1 cellular context compared by ENCODE assay signal in genomic region chr2:68901199-68901515, GRCh38.
TF ChIP-seq lines count a peak whose summit lies in the region.

No MANE protein-coding gene starts in this region.

TF ChIP-seq in GM23338, 12 proteins besides CTCF, POLR2A, EP300 and RAD21 (continued from another document):
- TF ChIP-seq, protein P1, sequence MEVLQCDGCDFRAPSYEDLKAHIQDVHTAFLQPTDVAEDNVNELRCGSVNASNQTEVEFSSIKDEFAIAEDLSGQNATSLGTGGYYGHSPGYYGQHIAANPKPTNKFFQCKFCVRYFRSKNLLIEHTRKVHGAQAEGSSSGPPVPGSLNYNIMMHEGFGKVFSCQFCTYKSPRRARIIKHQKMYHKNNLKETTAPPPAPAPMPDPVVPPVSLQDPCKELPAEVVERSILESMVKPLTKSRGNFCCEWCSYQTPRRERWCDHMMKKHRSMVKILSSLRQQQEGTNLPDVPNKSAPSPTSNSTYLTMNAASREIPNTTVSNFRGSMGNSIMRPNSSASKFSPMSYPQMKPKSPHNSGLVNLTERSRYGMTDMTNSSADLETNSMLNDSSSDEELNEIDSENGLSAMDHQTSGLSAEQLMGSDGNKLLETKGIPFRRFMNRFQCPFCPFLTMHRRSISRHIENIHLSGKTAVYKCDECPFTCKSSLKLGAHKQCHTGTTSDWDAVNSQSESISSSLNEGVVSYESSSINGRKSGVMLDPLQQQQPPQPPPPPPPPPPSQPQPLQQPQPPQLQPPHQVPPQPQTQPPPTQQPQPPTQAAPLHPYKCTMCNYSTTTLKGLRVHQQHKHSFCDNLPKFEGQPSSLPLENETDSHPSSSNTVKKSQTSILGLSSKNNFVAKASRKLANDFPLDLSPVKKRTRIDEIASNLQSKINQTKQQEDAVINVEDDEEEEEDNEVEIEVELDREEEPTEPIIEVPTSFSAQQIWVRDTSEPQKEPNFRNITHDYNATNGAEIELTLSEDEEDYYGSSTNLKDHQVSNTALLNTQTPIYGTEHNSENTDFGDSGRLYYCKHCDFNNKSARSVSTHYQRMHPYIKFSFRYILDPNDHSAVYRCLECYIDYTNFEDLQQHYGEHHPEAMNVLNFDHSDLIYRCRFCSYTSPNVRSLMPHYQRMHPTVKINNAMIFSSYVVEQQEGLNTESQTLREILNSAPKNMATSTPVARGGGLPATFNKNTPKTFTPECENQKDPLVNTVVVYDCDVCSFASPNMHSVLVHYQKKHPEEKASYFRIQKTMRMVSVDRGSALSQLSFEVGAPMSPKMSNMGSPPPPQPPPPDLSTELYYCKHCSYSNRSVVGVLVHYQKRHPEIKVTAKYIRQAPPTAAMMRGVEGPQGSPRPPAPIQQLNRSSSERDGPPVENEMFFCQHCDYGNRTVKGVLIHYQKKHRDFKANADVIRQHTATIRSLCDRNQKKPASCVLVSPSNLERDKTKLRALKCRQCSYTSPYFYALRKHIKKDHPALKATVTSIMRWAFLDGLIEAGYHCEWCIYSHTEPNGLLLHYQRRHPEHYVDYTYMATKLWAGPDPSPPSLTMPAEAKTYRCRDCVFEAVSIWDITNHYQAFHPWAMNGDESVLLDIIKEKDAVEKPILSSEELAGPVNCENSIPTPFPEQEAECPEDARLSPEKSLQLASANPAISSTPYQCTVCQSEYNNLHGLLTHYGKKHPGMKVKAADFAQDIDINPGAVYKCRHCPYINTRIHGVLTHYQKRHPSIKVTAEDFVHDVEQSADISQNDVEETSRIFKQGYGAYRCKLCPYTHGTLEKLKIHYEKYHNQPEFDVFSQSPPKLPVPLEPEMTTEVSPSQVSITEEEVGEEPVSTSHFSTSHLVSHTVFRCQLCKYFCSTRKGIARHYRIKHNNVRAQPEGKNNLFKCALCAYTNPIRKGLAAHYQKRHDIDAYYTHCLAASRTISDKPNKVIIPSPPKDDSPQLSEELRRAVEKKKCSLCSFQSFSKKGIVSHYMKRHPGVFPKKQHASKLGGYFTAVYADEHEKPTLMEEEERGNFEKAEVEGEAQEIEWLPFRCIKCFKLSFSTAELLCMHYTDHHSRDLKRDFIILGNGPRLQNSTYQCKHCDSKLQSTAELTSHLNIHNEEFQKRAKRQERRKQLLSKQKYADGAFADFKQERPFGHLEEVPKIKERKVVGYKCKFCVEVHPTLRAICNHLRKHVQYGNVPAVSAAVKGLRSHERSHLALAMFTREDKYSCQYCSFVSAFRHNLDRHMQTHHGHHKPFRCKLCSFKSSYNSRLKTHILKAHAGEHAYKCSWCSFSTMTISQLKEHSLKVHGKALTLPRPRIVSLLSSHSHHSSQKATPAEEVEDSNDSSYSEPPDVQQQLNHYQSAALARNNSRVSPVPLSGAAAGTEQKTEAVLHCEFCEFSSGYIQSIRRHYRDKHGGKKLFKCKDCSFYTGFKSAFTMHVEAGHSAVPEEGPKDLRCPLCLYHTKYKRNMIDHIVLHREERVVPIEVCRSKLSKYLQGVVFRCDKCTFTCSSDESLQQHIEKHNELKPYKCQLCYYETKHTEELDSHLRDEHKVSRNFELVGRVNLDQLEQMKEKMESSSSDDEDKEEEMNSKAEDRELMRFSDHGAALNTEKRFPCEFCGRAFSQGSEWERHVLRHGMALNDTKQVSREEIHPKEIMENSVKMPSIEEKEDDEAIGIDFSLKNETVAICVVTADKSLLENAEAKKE (CRISPR knock-in tag; IDR thresholded peaks at IDR 0.05): no peak
- no peak for TF ChIP-seq CREB1 (CRISPR knock-in tag; IDR thresholded peaks at IDR 0.05; ENCODE audit: low read depth)
- TF ChIP-seq JUNB (IDR thresholded peaks at IDR 0.05; ENCODE audit: unreplicated experiment): no peak
- TF ChIP-seq POLR2AphosphoS5 (IDR thresholded peaks at IDR 0.05; ENCODE audit: low read depth): no peak
- no peak for TF ChIP-seq NANOG (IDR thresholded peaks at IDR 0.05; ENCODE audit: borderline replicate concordance)
TF ChIP-seq in GM23338: peak in this region for 0.
